2 cellular contexts compared by ENCODE assay signal in the genomic region with DNA sequence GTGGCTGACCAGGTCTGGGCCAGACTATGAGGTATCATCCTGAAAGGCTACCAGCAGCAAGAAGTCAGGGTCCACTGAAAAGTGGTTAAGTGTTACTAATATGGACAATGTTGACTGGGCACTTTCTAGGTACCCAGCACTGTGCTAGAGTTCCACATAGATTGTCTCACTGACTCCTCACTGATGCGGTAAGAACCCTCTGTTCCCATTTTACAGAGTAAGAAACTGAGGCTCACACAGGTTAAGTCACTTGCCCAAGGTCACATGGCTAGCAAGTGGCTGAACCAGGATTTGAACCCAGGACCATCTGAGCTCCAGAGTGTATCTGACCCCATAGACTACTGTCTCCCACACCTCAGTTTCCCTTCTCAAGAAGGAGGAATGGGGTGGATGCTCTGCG.
A peak's percentile ranks its signal among the peaks of the same experiment; 100 is the strongest.
TF ChIP-seq lines count a peak whose summit lies in the region.

No MANE protein-coding gene starts in this region.

TF ChIP-seq in HepG2, 621 proteins besides CTCF, POLR2A, EP300 and RAD21:
- TF ChIP-seq ZNF768 (CRISPR knock-in tag; IDR thresholded peaks at IDR 0.05) (no peak), ATF7-NPFF (CRISPR knock-in tag; IDR thresholded peaks at IDR 0.05; ENCODE audit: low read depth) (no peak), FOXA3 (CRISPR knock-in tag; IDR thresholded peaks at IDR 0.05) (no peak), ZNF629 (CRISPR knock-in tag; conservative IDR thresholded peaks at IDR 0.05) (peak; percentile 76), ZNF543 (CRISPR knock-in tag; IDR thresholded peaks at IDR 0.05) (no peak), RFX3 (CRISPR knock-in tag; IDR thresholded peaks at IDR 0.05) (no peak)

TF ChIP-seq in H1, 55 proteins besides CTCF, POLR2A, EP300 and RAD21:
- TF ChIP-seq, protein P1, sequence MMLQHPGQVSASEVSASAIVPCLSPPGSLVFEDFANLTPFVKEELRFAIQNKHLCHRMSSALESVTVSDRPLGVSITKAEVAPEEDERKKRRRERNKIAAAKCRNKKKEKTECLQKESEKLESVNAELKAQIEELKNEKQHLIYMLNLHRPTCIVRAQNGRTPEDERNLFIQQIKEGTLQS (IDR thresholded peaks at IDR 0.05; ENCODE audit: insufficient read depth, low read depth, low read length), result no peak
- no peak for TF ChIP-seq TCF12 (IDR thresholded peaks at IDR 0.05; ENCODE audit: low read depth, low read length)
